9 cellular contexts compared by ENCODE assay signal in genomic region chr2:8633735-8634313, GRCh38. TPM values are rescaled to one million over a fixed set of nuclear protein-coding genes. Genes with fewer than 3 reads are reported as not detected.
A peak's percentile ranks its signal among the peaks of the same experiment; 100 is the strongest.
DNase-seq lines count a peak whose midpoint lies in the region; ATAC-seq lines count a peak whose summit lies in the region.
"Had no signal": no experiment of that assay in that cellular context is flagged by ENCODE, and none has a peak within 500 bp of the region (broad histone marks: within the 10 kb centered on the region; RNA-seq: fewer than 3 reads in every experiment).

No MANE protein-coding gene starts in this region.

- intact Hi-C loops in right cardiac atrium (cut with DNase I): no loop called here

- no peak overlapping the region for H3K4me3 ChIP-seq in right cardiac atrium (ENCODE audit: low read length)

- DNase-seq in activated T-cell treated with anti-CD3 and anti-CD28 coated beads, Interleukin-2, amount 50 U/mL, for 24 hours: no peak
- DNase-seq in activated T-cell treated with anti-CD3 and anti-CD28 coated beads, Interleukin-2, amount 50 U/mL, for 48 hours: no peak
- peak; percentile 67 for DNase-seq in T1000 (lab: John Stamatoyannopoulos, UW)
- DNase-seq in right cardiac atrium: peak in 1 of 3 donors; percentile 43
- no peak for DNase-seq in midbrain (lab: John Stamatoyannopoulos, UW)
- no peak for DNase-seq in activated CD4-positive, CD25-positive, alpha-beta regulatory T cell treated with anti-CD3 and anti-CD28 coated beads, Interleukin-2, amount 50 U/mL, for 72 hours
- no peak for DNase-seq in activated effector memory CD4-positive, alpha-beta T cell treated with anti-CD3 and anti-CD28 coated beads, Interleukin-2, amount 50 U/mL, for 16 hours
- DNase-seq: occipital lobe had no signal

- no peak overlapping the region for H3K27ac ChIP-seq in right cardiac atrium (ENCODE audit: low read length)

- no peaks in the 10 kb centered on the region for H3K9me3 Mint-ChIP-seq in activated T-cell treated with anti-CD3 and anti-CD28 coated beads, Interleukin-2, amount 50 U/mL, for 24 hours
- H3K9me3 Mint-ChIP-seq in stimulated activated naive CD8-positive, alpha-beta T cell treated with anti-CD3 and anti-CD28 coated beads, Interleukin-15, Interleukin-2, amounts not matched to agents 100 ng/mL and 50 ng/mL, for 24 hours: no peaks in the 10 kb centered on the region

- H3K4me1 ChIP-seq in right cardiac atrium (ENCODE audit: control insufficient read depth, insufficient read depth, low read length): peaks cover 4% of the 10 kb centered on the region

- WGBS in right cardiac atrium: 67% methylated on average over 14 of the region's 14 CpGs

- H3K27me3 ChIP-seq in right cardiac atrium (ENCODE audit: control insufficient read depth, insufficient read depth): no peaks in the 10 kb centered on the region

- peaks cover 3% of the 10 kb centered on the region for H3K4me1 Mint-ChIP-seq in activated T-cell treated with anti-CD3 and anti-CD28 coated beads, Interleukin-2, amount 50 U/mL, for 24 hours (ENCODE audit: low read depth)
- H3K4me1 Mint-ChIP-seq in stimulated activated naive CD8-positive, alpha-beta T cell treated with anti-CD3 and anti-CD28 coated beads, Interleukin-15, Interleukin-2, amounts not matched to agents 100 ng/mL and 50 ng/mL, for 24 hours (ENCODE audit: low read depth): peaks cover 20% of the 10 kb centered on the region

- H3K27ac Mint-ChIP-seq in activated T-cell treated with anti-CD3 and anti-CD28 coated beads, Interleukin-2, amount 50 U/mL, for 24 hours: peak overlapping the region; percentile 12
- peak overlapping the region; percentile 32 for H3K27ac Mint-ChIP-seq in stimulated activated naive CD8-positive, alpha-beta T cell treated with anti-CD3 and anti-CD28 coated beads, Interleukin-15, Interleukin-2, amounts not matched to agents 100 ng/mL and 50 ng/mL, for 24 hours

- H3K36me3 Mint-ChIP-seq in activated T-cell treated with anti-CD3 and anti-CD28 coated beads, Interleukin-2, amount 50 U/mL, for 24 hours (ENCODE audit: low read depth): no peaks in the 10 kb centered on the region
- H3K36me3 Mint-ChIP-seq in stimulated activated naive CD8-positive, alpha-beta T cell treated with anti-CD3 and anti-CD28 coated beads, Interleukin-15, Interleukin-2, amounts not matched to agents 100 ng/mL and 50 ng/mL, for 24 hours (ENCODE audit: low read depth): no peaks in the 10 kb centered on the region

- peak; percentile 25 to 70 for ATAC-seq in right cardiac atrium

- H3K27me3 Mint-ChIP-seq in activated T-cell treated with anti-CD3 and anti-CD28 coated beads, Interleukin-2, amount 50 U/mL, for 24 hours: no peaks in the 10 kb centered on the region
- H3K27me3 Mint-ChIP-seq in stimulated activated naive CD8-positive, alpha-beta T cell treated with anti-CD3 and anti-CD28 coated beads, Interleukin-15, Interleukin-2, amounts not matched to agents 100 ng/mL and 50 ng/mL, for 24 hours: peaks cover 4% of the 10 kb centered on the region

- no peaks in the 10 kb centered on the region for H3K9me3 ChIP-seq in right cardiac atrium (ENCODE audit: control insufficient read depth, low read length)

- no peak overlapping the region for H3K4me3 Mint-ChIP-seq in activated T-cell treated with anti-CD3 and anti-CD28 coated beads, Interleukin-2, amount 50 U/mL, for 24 hours
- H3K4me3 Mint-ChIP-seq in stimulated activated naive CD8-positive, alpha-beta T cell treated with anti-CD3 and anti-CD28 coated beads, Interleukin-15, Interleukin-2, amounts not matched to agents 100 ng/mL and 50 ng/mL, for 24 hours: no peak overlapping the region

RNA-seq across cellular contexts. Expression of gene ID2, which starts 48.0 kb away (rescaled TPM):
- total RNA-seq in right cardiac atrium: 100 to 1,000 TPM; 109 to 121 (median 114) TPM
- 205 TPM for polyA plus RNA-seq in right cardiac atrium
